Comparison of ENCODE assay signal across 11 cellular contexts in genomic region chr7:66265566-66265965, GRCh38.
DNase-seq lines count a peak whose midpoint lies in the region; ATAC-seq, FAIRE-seq and TF ChIP-seq lines count a peak whose summit lies in the region.
"Had no signal": no experiment of that assay in that cellular context is flagged by ENCODE, and none has a peak within 500 bp of the region (broad histone marks: within the 10 kb centered on the region; RNA-seq: fewer than 3 reads in every experiment).

No MANE protein-coding gene starts in this region.

- CTCF ChIA-PET in A549 (lab: Yijun Ruan, JAX): interaction anchor here (0.9 to 1.0 kb wide), 3 partner anchors 13 to 58 kb away, joined by 3 read pairs; no protein-coding TSS in a partner anchor

- FAIRE-seq in A549 (lab: Jason Lieb, UNC): peak; percentile 61

- H3K27me3 ChIP-seq in thyroid gland: no peaks in the 10 kb centered on the region
- H3K27me3 ChIP-seq: SJSA1 had no signal

- no peaks in the 10 kb centered on the region for H3K36me3 ChIP-seq in thyroid gland

- H3K4me3 ChIP-seq in A549: no peak overlapping the region
- no peak overlapping the region for H3K4me3 ChIP-seq in choroid plexus epithelial cell (ENCODE audit: low read depth, low read length)
- no peak overlapping the region for H3K4me3 ChIP-seq in thyroid gland (replicated peaks in 1 of 3)
- H3K4me3 ChIP-seq: SJSA1 had no signal

- TF ChIP-seq POLR2A in A549 (IDR thresholded peaks at IDR 0.05; ENCODE audit: low read length) (no peak), thyroid gland (IDR thresholded peaks at IDR 0.05) (no peak), GM18505 (IDR thresholded peaks at IDR 0.05; ENCODE audit: borderline replicate concordance, extremely low read depth, insufficient read depth, insufficient read length) (no peak)

- DNase-seq in A549 (ENCODE audit: low read depth in 1 of 2, low spot score in 1 of 2): peak in 1 of 2 experiments; percentile 55
- DNase-seq in DMS53 (lab: John Stamatoyannopoulos, UW): peak; percentile 69
- peak; percentile 22 for DNase-seq in NCI-H2227 (lab: John Stamatoyannopoulos, UW; ENCODE audit: unreplicated experiment)
- peak; percentile 49 for DNase-seq in choroid plexus epithelial cell (ENCODE audit: low read depth)
- DNase-seq in thyroid gland: no peak
- DNase-seq in head of caudate nucleus: no peak
- DNase-seq: activated naive CD4-positive, alpha-beta T cell treated with anti-CD3 and anti-CD28 coated beads, Interleukin-2, amount 10 ng/mL, durations not matched to agents 7 days and 5 days; CD8-positive, alpha-beta memory T cell had no signal

- no peak overlapping the region for H3K4me2 ChIP-seq in A549

- ATAC-seq in A549 (no peak), GM18519 (IDR thresholded peaks at IDR 0.05; ENCODE audit: low FRiP score, unreplicated experiment) (no peak), GM18505 (IDR thresholded peaks at IDR 0.05; ENCODE audit: unreplicated experiment) (no peak)

- no peak overlapping the region for H3K27ac ChIP-seq in A549
- no peak overlapping the region for H3K27ac ChIP-seq in thyroid gland
- H3K27ac ChIP-seq: SJSA1 had no signal

- POLR2A ChIA-PET in A549 (lab: Yijun Ruan, JAX): no interaction called here

- H3K4me1 ChIP-seq in A549: no peaks in the 10 kb centered on the region
- H3K4me1 ChIP-seq in thyroid gland: peaks cover 6 to 15% of the 10 kb centered on the region in 2 donors

- TF ChIP-seq CTCF in A549 (IDR thresholded peaks at IDR 0.05) (no peak), choroid plexus epithelial cell (conservative IDR thresholded peaks at IDR 0.05; ENCODE audit: low read depth, low read length) (no peak), thyroid gland (IDR thresholded peaks at IDR 0.05) (no peak)

- TF ChIP-seq RAD21 in A549 (conservative IDR thresholded peaks at IDR 0.05 in 1 of 2, IDR thresholded peaks at IDR 0.05 in 1 of 2): no peak

- WGBS in A549 (ENCODE audit: missing lambda C conversion rate): 57% methylated on average over 1 of the region's 1 CpG
- WGBS in thyroid gland, 2 donors: 100% methylated on average over 1 of the region's 1 CpG

- intact Hi-C loops in thyroid gland (cut with DNase I) (no loop called here), head of caudate nucleus (cut with DNase I) (no loop called here)

- TF ChIP-seq EP300 in A549 (IDR thresholded peaks at IDR 0.05): no peak

- H3K9me3 ChIP-seq in A549 (peaks cover 37% of the 10 kb centered on the region), thyroid gland (no peaks in the 10 kb centered on the region)

TF ChIP-seq in A549, 52 proteins besides CTCF, POLR2A, EP300 and RAD21:
- peak; percentile 46; the same call in 1 of the 2 replicates for TF ChIP-seq KDM1A (IDR thresholded peaks at IDR 0.05; ENCODE audit: low read depth)
- no peak for TF ChIP-seq ESRRA (IDR thresholded peaks at IDR 0.05; ENCODE audit: borderline replicate concordance, low read length)

Comparison
In these comparisons a context has a peak if more than half of its experiments do, and no peak if none do; other contexts are left out.
1. DNase-seq: peak in DMS53 (single experiment), NCI-H2227 (single experiment) and choroid plexus epithelial cell (single experiment); none in thyroid gland (0 of 2) and head of caudate nucleus (0 of 42).